In genomic region chr6:143536461-143536865, GRCh38 we compare ENCODE assay signal across 8 cellular contexts. TPM values are rescaled to one million over a fixed set of nuclear protein-coding genes. Genes with fewer than 3 reads are reported as not detected.
A peak's percentile ranks its signal among the peaks of the same experiment; 100 is the strongest.
DNase-seq lines count a peak whose midpoint lies in the region; ATAC-seq and TF ChIP-seq lines count a peak whose summit lies in the region.

No MANE protein-coding gene starts in this region.

- H3K9me3 ChIP-seq in prostate gland, result no peaks in the 10 kb centered on the region

- peak overlapping the region; percentile 49 to 51 for H3K4me3 ChIP-seq in prostate gland

- peak; percentile 74 for ATAC-seq in GM19035 (IDR thresholded peaks at IDR 0.05; ENCODE audit: unreplicated experiment)
- peak; percentile 69 for ATAC-seq in HG03196 (IDR thresholded peaks at IDR 0.05; ENCODE audit: unreplicated experiment)
- peak; percentile 74 for ATAC-seq in Right ventricle myocardium superior (ENCODE audit: poor library complexity)

- H3K27ac ChIP-seq in prostate gland, result peak overlapping the region; percentile 69 to 80

- intact Hi-C loops in Right ventricle myocardium superior (cut with DNase I) (no loop called here), prostate gland (cut with DNase I) (no loop called here)

- WGBS in prostate gland, result 2% methylated on average over 27 of the region's 27 CpGs

- TF ChIP-seq POLR2A in prostate gland (IDR thresholded peaks at IDR 0.05), result no peak

- DNase-seq in AG08395 (ENCODE audit: low spot score) (peak; percentile 57), RPMI8226 (peak; percentile 57), activated gamma-delta T cell treated with Interleukin-2 at 50 U/mL for 16 hours (peak; percentile 52), Right ventricle myocardium superior (peak; percentile 69), prostate gland (ENCODE audit: low spot score) (peak; percentile 31), hippocampal formation (lab: John Stamatoyannopoulos, UW) (no peak)

- TF ChIP-seq CTCF in prostate gland (IDR thresholded peaks at IDR 0.05), result no peak

- H3K36me3 ChIP-seq in prostate gland, result no peaks in the 10 kb centered on the region

- H3K27me3 ChIP-seq in prostate gland (replicated peaks; ENCODE audit: insufficient read depth), result no peaks in the 10 kb centered on the region

- H3K4me1 ChIP-seq in prostate gland (replicated peaks), result no peaks in the 10 kb centered on the region

RNA-seq across cellular contexts. Expression of gene FUCA2, which starts 24.9 kb away (rescaled TPM):
- total RNA-seq in Right ventricle myocardium superior (38.8 TPM), prostate gland (10 to 100 TPM; 32.5 to 32.7 TPM)

Comparison
In these comparisons a context has a peak if more than half of its experiments do, and no peak if none do; other contexts are left out.
1. DNase-seq: peak in AG08395 (single experiment), RPMI8226 (single experiment), activated gamma-delta T cell treated with Interleukin-2 at 50 U/mL for 16 hours (single experiment), Right ventricle myocardium superior (single experiment) and prostate gland (single experiment); none in hippocampal formation (0 of 2).
2. Peak in every context shown above with its lines, with median percentiles within 50 percentile points of each other: ATAC-seq.